8 cellular contexts compared by ENCODE assay signal in genomic region chr3:52896613-52897012, GRCh38. TPM values are rescaled to one million over a fixed set of nuclear protein-coding genes. Genes with fewer than 3 reads are reported as not detected.
DNase-seq lines count a peak whose midpoint lies in the region; ATAC-seq and TF ChIP-seq lines count a peak whose summit lies in the region.

No MANE protein-coding gene starts in this region.

- H2AK5ac ChIP-seq in IMR-90 (ENCODE audit: low read depth, low read length), result peak overlapping the region; percentile 13; the same call in 1 of the 2 replicates

- DNase-seq in CD4-positive, alpha-beta T cell, result no peak
- DNase-seq in IMR-90 (no peak), brain microvascular endothelial cell (no peak), SKM-1 (lab: John Stamatoyannopoulos, UW; ENCODE audit: unreplicated experiment) (no peak), cerebellar cortex (ENCODE audit: low spot score) (no peak)

- no peak for TF ChIP-seq CTCF in CD4-positive, alpha-beta T cell (IDR thresholded peaks at IDR 0.05)
- TF ChIP-seq CTCF in IMR-90 (conservative IDR thresholded peaks at IDR 0.05; ENCODE audit: low read depth, low read length), result no peak
- no peak for TF ChIP-seq CTCF in brain microvascular endothelial cell (IDR thresholded peaks at IDR 0.05; ENCODE audit: low read depth, low read length, missing control alignments)

- no peak overlapping the region for H2BK120ac ChIP-seq in IMR-90 (ENCODE audit: low read depth, low read length)

- no peak overlapping the region for H2BK15ac ChIP-seq in IMR-90 (ENCODE audit: low read depth, low read length)

- H3K9me3 Mint-ChIP-seq in CD4-positive, alpha-beta T cell, result no peaks in the 10 kb centered on the region

- peak overlapping the region; percentile 76 for H3K9ac ChIP-seq in IMR-90 (ENCODE audit: low read depth, low read length)

- H3K4me3 ChIP-seq in IMR-90 (ENCODE audit: insufficient read depth, low read depth, low read length) (peak overlapping the region; percentile 65), brain microvascular endothelial cell (ENCODE audit: low read depth, low read length) (peak overlapping the region; percentile 67), mononuclear cell (ENCODE audit: low read length) (peak overlapping the region; percentile 80)

- in situ Hi-C loops in IMR-90 (cut with MboI; ENCODE audit: low sequenced_read_pairs) (no loop called here), brain microvascular endothelial cell (cut with HindIII; ENCODE audit: low pct_ligation_motif_present, low sequenced_read_pairs) (no loop called here)

- peak overlapping the region; percentile 45 for H3K27ac ChIP-seq in CD4-positive, alpha-beta T cell (ENCODE audit: low read depth, low read length)
- H3K27ac ChIP-seq in IMR-90 (ENCODE audit: insufficient read depth, low read length) (no peak overlapping the region; the same call in 1 of the 2 replicates), brain microvascular endothelial cell (no peak overlapping the region)

- H3K4me1 ChIP-seq in IMR-90 (ENCODE audit: control insufficient read depth, insufficient read depth, low read length) (peaks cover 10% of the 10 kb centered on the region), mononuclear cell (ENCODE audit: insufficient read depth, low read length) (peaks cover 60% of the 10 kb centered on the region)

- peak overlapping the region; percentile 70 for H3K14ac ChIP-seq in IMR-90 (replicated peaks; ENCODE audit: low read depth, low read length)

- peak overlapping the region in 1 of 2 experiments; percentile 59; a peak in 2 of 4 replicates for H4K8ac ChIP-seq in IMR-90 (ENCODE audit: low read depth in 2 of 2, low read length in 2 of 2)

- no peak overlapping the region for H4K91ac ChIP-seq in IMR-90 (ENCODE audit: insufficient read depth, low read depth, low read length)

- peaks cover 15 to 45% of the 10 kb centered on the region in 2 experiments for H3K79me1 ChIP-seq in IMR-90 (ENCODE audit: low read depth in 1 of 2, low read length in 2 of 2)

- TF ChIP-seq POLR2A in IMR-90 (IDR thresholded peaks at IDR 0.05; ENCODE audit: low read depth, low read length), result no peak

- H3K27me3 Mint-ChIP-seq in CD4-positive, alpha-beta T cell, result no peaks in the 10 kb centered on the region

- H3K9me3 ChIP-seq in CD4-positive, alpha-beta T cell (ENCODE audit: control insufficient read depth, low read length), result no peaks in the 10 kb centered on the region
- no peaks in the 10 kb centered on the region for H3K9me3 ChIP-seq in IMR-90 (ENCODE audit: control insufficient read depth, insufficient read depth, low read length)
- no peaks in the 10 kb centered on the region for H3K9me3 ChIP-seq in mononuclear cell (ENCODE audit: low read depth, low read length)

- no TSS peak for BruUV-seq in IMR-90 (replicated peaks; lab: Mats Ljungman, UMichigan)

- peak overlapping the region; percentile 10 for H2AK9ac ChIP-seq in IMR-90 (replicated peaks; ENCODE audit: low read depth, low read length, poor library complexity)

- peak overlapping the region; percentile 70; the same call in 1 of the 2 replicates for H3K23ac ChIP-seq in IMR-90 (ENCODE audit: low read depth, low read length)

- H3K36me3 Mint-ChIP-seq in CD4-positive, alpha-beta T cell (ENCODE audit: low read depth), result peaks cover 5% of the 10 kb centered on the region

- H3K27me3 ChIP-seq in CD4-positive, alpha-beta T cell (ENCODE audit: control insufficient read depth, insufficient read depth, low read length), result no peaks in the 10 kb centered on the region
- no peaks in the 10 kb centered on the region for H3K27me3 ChIP-seq in IMR-90 (ENCODE audit: control insufficient read depth, insufficient read depth, low read length)
- H3K27me3 ChIP-seq in brain microvascular endothelial cell (replicated peaks), result no peaks in the 10 kb centered on the region
- no peaks in the 10 kb centered on the region for H3K27me3 ChIP-seq in mononuclear cell (ENCODE audit: insufficient read depth, low read length)

- 7% methylated on average over 9 of the region's 9 CpGs; no CpG with 5 or more reads in 1 of the 2 experiments for WGBS in IMR-90 (ENCODE audit: extremely low coverage in 2 of 2, insufficient read length in 1 of 2), 2 experiments

- H2AFZ ChIP-seq in IMR-90 (replicated peaks; ENCODE audit: low read length, poor library complexity), result peak overlapping the region; percentile 90

- peak overlapping the region; percentile 11; the same call in 1 of the 2 replicates for H3K4ac ChIP-seq in IMR-90 (ENCODE audit: low read depth, low read length)

- H3K4me2 ChIP-seq in IMR-90 (ENCODE audit: low read depth, low read length), result peak overlapping the region; percentile 90

- H4K5ac ChIP-seq in IMR-90 (ENCODE audit: low read depth, low read length), result no peak overlapping the region

- POLR2A ChIA-PET in CD4-positive, alpha-beta T cell (lab: Charles Lee), result interaction anchor here (0.8 to 2.1 kb wide), 5 partner anchors 8 to 149 kb away, joined by 3 to 11 read pairs (median 4); partner anchors contain the start of gene SFMBT1
- POLR2A ChIA-PET in IMR-90 (lab: Charles Lee; ENCODE audit: unreplicated experiment), result interaction anchor here (0.7 kb wide), 1 partner anchor 58 kb away, joined by 4 read pairs; no protein-coding TSS in a partner anchor

- no peak for TF ChIP-seq RAD21 in IMR-90 (IDR thresholded peaks at IDR 0.05; ENCODE audit: low read length)

- intact Hi-C loops in CD4-positive, alpha-beta T cell (cut with DNase I, micrococcal nuclease), result loop anchor here in 1 of 2 experiments (5.0 to 10.0 kb wide), 3 partner anchors 146 to 362 kb away; partner anchors contain the start of genes NT5DC2, TKT and UQCC5
- intact Hi-C loops in IMR-90 (cut with micrococcal nuclease), result no loop called here

- H3K4me1 Mint-ChIP-seq in CD4-positive, alpha-beta T cell (ENCODE audit: low read depth), result peaks cover 60% of the 10 kb centered on the region

- no peak overlapping the region for H2BK20ac ChIP-seq in IMR-90 (ENCODE audit: low read depth, low read length)

- no peak overlapping the region for H3K56ac ChIP-seq in IMR-90 (ENCODE audit: extremely low read depth, insufficient read depth, low read length)

- CTCF ChIA-PET in CD4-positive, alpha-beta T cell (lab: Charles Lee), result no interaction called here
- CTCF ChIA-PET in IMR-90 (lab: Yijun Ruan, JAX), result interaction anchor here (1.5 kb wide), 1 partner anchor 11 kb away, joined by 4 read pairs; no protein-coding TSS in a partner anchor

- H3K27ac Mint-ChIP-seq in CD4-positive, alpha-beta T cell, result peak overlapping the region; percentile 82

- dilution Hi-C loops in IMR-90 (cut with HindIII; ENCODE audit: low sequenced_read_pairs, unreplicated experiment), result no loop called here

- ATAC-seq in CD4-positive, alpha-beta T cell (ENCODE audit: poor library complexity), result no peak
- ATAC-seq in IMR-90 (ENCODE audit: low read depth), result no peak
- ATAC-seq in GM21423 (IDR thresholded peaks at IDR 0.05; ENCODE audit: unreplicated experiment), result no peak
- ATAC-seq in HG02885 (IDR thresholded peaks at IDR 0.05; ENCODE audit: poor library complexity, unreplicated experiment), result no peak

- no peak overlapping the region for H2BK5ac ChIP-seq in IMR-90 (ENCODE audit: low read depth, low read length, poor library complexity, severe bottlenecking)

- H3K36me3 ChIP-seq in IMR-90 (ENCODE audit: control insufficient read depth, insufficient read depth, low read length) (no peaks in the 10 kb centered on the region), brain microvascular endothelial cell (replicated peaks) (no peaks in the 10 kb centered on the region)

- no peak overlapping the region for H3K18ac ChIP-seq in IMR-90 (ENCODE audit: low read depth, low read length)

- H3K9me1 ChIP-seq in IMR-90 (ENCODE audit: insufficient read depth, low read length), result peaks cover 14% of the 10 kb centered on the region; the same call in 1 of the 2 replicates

- 0 out of 2 replicates have a peak, but pooled peaks cover 3% of the 10 kb centered on the region for H4K20me1 ChIP-seq in IMR-90 (ENCODE audit: insufficient read depth, low read length)

- peak overlapping the region; percentile 98 for H3K4me3 Mint-ChIP-seq in CD4-positive, alpha-beta T cell

TF ChIP-seq in IMR-90, 13 proteins besides CTCF, POLR2A, EP300 and RAD21 (continues in another document):
- TF ChIP-seq NFE2L2 (IDR thresholded peaks at IDR 0.05; ENCODE audit: low read depth, low read length) (no peak), MXI1 (IDR thresholded peaks at IDR 0.05; ENCODE audit: borderline replicate concordance, low read depth, low read length) (no peak), MAFK (IDR thresholded peaks at IDR 0.05; ENCODE audit: low read depth, low read length) (no peak), FOS (IDR thresholded peaks at IDR 0.05; ENCODE audit: low read depth, low read length) (no peak), SMC3 (IDR thresholded peaks at IDR 0.05; ENCODE audit: low read depth, low read length) (no peak), CHD1 (IDR thresholded peaks at IDR 0.05; ENCODE audit: low read depth, low read length) (no peak), BHLHE40 (IDR thresholded peaks at IDR 0.05; ENCODE audit: low read depth, low read length) (no peak), RCOR1 (IDR thresholded peaks at IDR 0.05; ENCODE audit: insufficient replicate concordance, low read length) (no peak), RFX5 (IDR thresholded peaks at IDR 0.05; ENCODE audit: low read depth, low read length) (no peak), MAZ (IDR thresholded peaks at IDR 0.05; ENCODE audit: borderline replicate concordance, low read depth, low read length) (no peak), USF2 (IDR thresholded peaks at IDR 0.05; ENCODE audit: low read depth, low read length) (no peak), CEBPB (IDR thresholded peaks at IDR 0.05; ENCODE audit: low read depth, low read length) (no peak)

RNA-seq across cellular contexts. Expression of gene STIMATE, which starts 0.7 kb away (rescaled TPM):
- total RNA-seq in CD4-positive, alpha-beta T cell, result 10 to 100 TPM; 39.8 to 42.6 TPM
- total RNA-seq in IMR-90 (2012; rRNA removed), result 7.5 and 10.6 TPM in 2 replicates
- polyA plus RNA-seq in IMR-90 (2012; rRNA removed), result 17.8 and 19.4 TPM in 2 replicates
- polyA plus RNA-seq in IMR-90 (2012; cell fraction: cytosol; rRNA removed), result 12.5 and 37.8 TPM in 2 replicates
- 22.4 and 23.4 TPM in 2 replicates for polyA plus RNA-seq in IMR-90 (2012; cell fraction: nucleus; rRNA removed; ENCODE audit: low replicate concordance)
- total RNA-seq in mononuclear cell, result 27.3 TPM
